Comparison of ENCODE assay signal across 12 cellular contexts in the genomic region with DNA sequence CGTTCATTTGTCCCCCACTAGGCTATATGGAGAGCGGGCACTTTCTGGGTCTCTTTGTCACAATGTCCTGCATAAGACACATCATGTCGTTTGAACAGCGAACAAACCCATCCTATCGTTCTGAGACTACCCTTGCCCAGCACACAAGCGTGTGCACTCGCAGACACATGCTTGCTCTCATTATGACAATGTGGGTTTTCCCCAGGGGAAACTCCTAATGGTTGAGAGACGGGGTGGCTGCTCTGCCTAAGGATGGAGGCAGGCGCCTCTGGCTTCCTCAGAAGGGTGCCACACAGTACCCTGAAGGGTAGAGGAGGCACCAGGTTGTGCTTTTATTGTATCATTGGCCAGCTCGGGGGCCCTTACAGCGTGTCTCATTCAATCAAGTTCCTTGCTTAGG. TPM values are rescaled to one million over a fixed set of nuclear protein-coding genes. Genes with fewer than 3 reads are reported as not detected.
DNase-seq lines count a peak whose midpoint lies in the region; ATAC-seq and TF ChIP-seq lines count a peak whose summit lies in the region.
"Had no signal": no experiment of that assay in that cellular context is flagged by ENCODE, and none has a peak within 500 bp of the region (broad histone marks: within the 10 kb centered on the region; RNA-seq: fewer than 3 reads in every experiment).

No MANE protein-coding gene starts in this region.

- TF ChIP-seq CTCF in GM20000 (IDR thresholded peaks at IDR 0.05; ENCODE audit: extremely low read depth, missing control alignments): no peak

- no peaks in the 10 kb centered on the region for H3K36me3 Mint-ChIP-seq in activated T-cell treated with anti-CD3 and anti-CD28 coated beads, Interleukin-2, amount 50 U/mL, for 4 hours (ENCODE audit: insufficient read depth)

- peak; percentile 58 to 63 for ATAC-seq in activated T-cell treated with anti-CD3 and anti-CD28 coated beads, Interleukin-2, amount 50 U/mL, for 4 hours
- ATAC-seq in HG03064 (IDR thresholded peaks at IDR 0.05; ENCODE audit: low read depth, unreplicated experiment) (peak; percentile 67), sciatic nerve (no peak)

- peaks cover 15% of the 10 kb centered on the region for H3K27me3 Mint-ChIP-seq in activated T-cell treated with anti-CD3 and anti-CD28 coated beads, Interleukin-2, amount 50 U/mL, for 4 hours (ENCODE audit: low read depth)

- DNase-seq in activated T-cell treated with anti-CD3 and anti-CD28 coated beads, Interleukin-2, amount 50 U/mL, for 4 hours: no peak
- DNase-seq in activated T-cell treated with anti-CD3 and anti-CD28 coated beads, Interleukin-2, amount 50 U/mL, for 48 hours: no peak
- DNase-seq in GM20000 (ENCODE audit: low spot score) (peak; percentile 51), sciatic nerve (ENCODE audit: low spot score) (peak; percentile 22), NCI-H526 treated with DMSO at 0.1 percent for 48 hours (lab: John Stamatoyannopoulos, UW) (no peak), SIG-M5 treated with dmso at 0.1 percent for 504 hours (lab: John Stamatoyannopoulos, UW; ENCODE audit: unreplicated experiment) (no peak), DMS153 (lab: John Stamatoyannopoulos, UW) (no peak)
- DNase-seq: dermis blood vessel endothelial cell, foreskin keratinocyte, NCI-H446 treated with DMSO at 0.1 percent for 48 hours had no signal

- H3K4me3 Mint-ChIP-seq in activated T-cell treated with anti-CD3 and anti-CD28 coated beads, Interleukin-2, amount 50 U/mL, for 4 hours: no peak overlapping the region
- H3K4me3 Mint-ChIP-seq: neural crest cell had no signal

- peaks cover 2% of the 10 kb centered on the region for H3K4me1 Mint-ChIP-seq in activated T-cell treated with anti-CD3 and anti-CD28 coated beads, Interleukin-2, amount 50 U/mL, for 4 hours (ENCODE audit: low read depth)

- H3K9me3 Mint-ChIP-seq in activated T-cell treated with anti-CD3 and anti-CD28 coated beads, Interleukin-2, amount 50 U/mL, for 4 hours: peaks cover 5% of the 10 kb centered on the region

- intact Hi-C loops in sciatic nerve (cut with DNase I): no loop called here

RNA-seq across cellular contexts. Expression of a gene that starts 51.0 kb away (rescaled TPM):
- under 1 TPM in 2 of 3 donors, not detected in 1; 0.13 to 0.22 TPM for total RNA-seq in activated T-cell treated with anti-CD3 and anti-CD28 coated beads, Interleukin-2, amount 50 U/mL, for 4 hours
- 3.7 TPM for total RNA-seq in sciatic nerve

Comparison
In these comparisons a context has a peak if more than half of its experiments do, and no peak if none do; other contexts are left out.
1. DNase-seq: peak in GM20000 (single experiment) and sciatic nerve (single experiment); none in activated T-cell treated with anti-CD3 and anti-CD28 coated beads, Interleukin-2, amount 50 U/mL, for 4 hours (single experiment), activated T-cell treated with anti-CD3 and anti-CD28 coated beads, Interleukin-2, amount 50 U/mL, for 48 hours (0 of 2), NCI-H526 treated with DMSO at 0.1 percent for 48 hours (single experiment), SIG-M5 treated with dmso at 0.1 percent for 504 hours (single experiment) and DMS153 (single experiment).